ENCODE assay signal across 12 cellular contexts in genomic region chrX:31580726-31581125, GRCh38.
DNase-seq lines count a peak whose midpoint lies in the region; FAIRE-seq and TF ChIP-seq lines count a peak whose summit lies in the region.
"Had no signal": no experiment of that assay in that cellular context is flagged by ENCODE, and none has a peak within 500 bp of the region (broad histone marks: within the 10 kb centered on the region; RNA-seq: fewer than 3 reads in every experiment).

No MANE protein-coding gene starts in this region.

- H3K79me2 ChIP-seq in osteoblast (ENCODE audit: insufficient read depth, low read length) = no peaks in the 10 kb centered on the region
- H3K79me2 ChIP-seq: hepatocyte had no signal

- TF ChIP-seq CTCF in osteoblast (IDR thresholded peaks at IDR 0.05; ENCODE audit: extremely low read depth, low read depth, low read length) = no peak

- no peak overlapping the region for H2AFZ ChIP-seq in osteoblast (ENCODE audit: low read length)
- H2AFZ ChIP-seq: hepatocyte had no signal

- peak; percentile 63 for DNase-seq in RCC 7860 (ENCODE audit: low spot score)
- DNase-seq in epithelial cell of prostate (ENCODE audit: low read depth, low spot score) = no peak
- DNase-seq in osteoblast (ENCODE audit: insufficient read length, low spot score, missing footprints) = peak; percentile 8
- DNase-seq in NCI-H2171 (lab: John Stamatoyannopoulos, UW) = no peak
- DNase-seq in NCI-H1694 treated with DMSO at 0.1 percent for 48 hours (lab: John Stamatoyannopoulos, UW) = no peak
- DNase-seq in amygdala (lab: John Stamatoyannopoulos, UW) = no peak
- DNase-seq in HUDEP-2 (lab: John Stamatoyannopoulos, UW; ENCODE audit: unreplicated experiment in 76 of 76) = no peak
- DNase-seq: activated CD8-positive, alpha-beta memory T cell treated with anti-CD3 and anti-CD28 coated beads for 24 hours; activated naive CD4-positive, alpha-beta T cell treated with Interleukin-2 at 50 U/mL for 16 hours; NCI-H2227 treated with DMSO at 0.1 percent for 48 hours had no signal

- peak overlapping the region; percentile 31 for H3K27ac ChIP-seq in epithelial cell of prostate
- H3K27ac ChIP-seq in osteoblast (ENCODE audit: low read depth, low read length) = no peak overlapping the region
- H3K27ac ChIP-seq: hepatocyte had no signal

- FAIRE-seq in G401.6 (lab: Jason Lieb, UNC) (peak; percentile 100), RCC 7860 (lab: Jason Lieb, UNC) (peak; percentile 94)

- H3K4me3 ChIP-seq in osteoblast (ENCODE audit: insufficient read depth, low read length) = no peak overlapping the region
- H3K4me3 ChIP-seq: hepatocyte had no signal

- H4K20me1 ChIP-seq in osteoblast (ENCODE audit: insufficient read depth, low read length) = no peaks in the 10 kb centered on the region

- H3K27me3 ChIP-seq in osteoblast (ENCODE audit: insufficient read depth, low read length) = no peaks in the 10 kb centered on the region
- H3K27me3 ChIP-seq: hepatocyte had no signal

- H3K4me1 ChIP-seq in osteoblast (ENCODE audit: insufficient read depth, low read length) = peaks cover 3% of the 10 kb centered on the region

- H3K4me2 ChIP-seq in osteoblast (ENCODE audit: insufficient read depth, low read length) = peak overlapping the region; percentile 4
- H3K4me2 ChIP-seq: hepatocyte had no signal

- no peaks in the 10 kb centered on the region for H3K9me3 ChIP-seq in osteoblast (ENCODE audit: low read depth, low read length)

- H3K36me3 ChIP-seq in osteoblast (ENCODE audit: insufficient read depth, low read length) = no peaks in the 10 kb centered on the region

Comparison
In these comparisons a context has a peak if more than half of its experiments do, and no peak if none do; other contexts are left out.
1. DNase-seq: peak in RCC 7860 (single experiment) and osteoblast (single experiment); none in epithelial cell of prostate (single experiment), NCI-H2171 (single experiment), NCI-H1694 treated with DMSO at 0.1 percent for 48 hours (single experiment), amygdala (0 of 56) and HUDEP-2 (0 of 76).